ENCODE assay signal across 22 cellular contexts in the genomic region with DNA sequence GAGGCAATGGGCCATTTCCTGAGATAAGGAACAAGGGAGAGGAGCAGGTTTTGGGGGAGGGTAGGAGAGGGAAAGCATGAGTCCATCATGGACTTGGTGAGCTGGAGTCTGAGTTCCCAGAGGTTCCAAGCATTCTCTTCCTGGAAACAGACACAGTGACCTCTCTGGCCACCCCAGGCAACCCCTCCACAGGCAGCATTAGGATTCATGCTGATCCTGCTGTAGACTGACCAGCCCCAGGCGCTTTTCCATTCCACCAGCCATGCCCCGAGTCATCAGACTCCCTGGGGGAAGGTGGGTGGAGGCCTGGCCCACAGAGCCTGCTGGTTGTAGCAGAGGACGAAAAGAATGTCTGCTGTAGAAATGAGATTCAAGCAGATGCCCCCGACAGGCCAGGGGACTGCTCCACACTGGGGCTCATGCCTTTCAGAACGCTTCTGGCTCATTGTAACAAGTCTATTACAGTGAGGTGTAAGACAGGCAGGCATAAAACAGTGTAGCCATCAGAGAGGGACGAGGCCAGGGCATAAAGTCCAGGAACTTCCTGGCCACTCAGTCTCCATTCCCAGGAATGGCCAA. TPM values are rescaled to one million over a fixed set of nuclear protein-coding genes. Genes with fewer than 3 reads are reported as not detected.
DNase-seq lines count a peak whose midpoint lies in the region; ATAC-seq and TF ChIP-seq lines count a peak whose summit lies in the region.
"Had no signal": no experiment of that assay in that cellular context is flagged by ENCODE, and none has a peak within 500 bp of the region (broad histone marks: within the 10 kb centered on the region; RNA-seq: fewer than 3 reads in every experiment).

No MANE protein-coding gene starts in this region.

- ATAC-seq in heart left ventricle (peak in 3 of 4 donors; percentile 22 to 52 (median 33)), aorta (ENCODE audit: low FRiP score) (peak; percentile 30)
- ATAC-seq in activated CD8-positive, alpha-beta memory T cell treated with anti-CD3 and anti-CD28 coated beads, Interleukin-2, amount 10 ng/mL, durations not matched to agents 7 days and 5 days, result no peak
- ATAC-seq: CD8-positive, alpha-beta T cell; GM23338 had no signal

- H3K4me1 Mint-ChIP-seq in activated CD8-positive, alpha-beta memory T cell treated with anti-CD3 and anti-CD28 coated beads, Interleukin-2, amount 10 ng/mL, durations not matched to agents 7 days and 5 days, result no peaks in the 10 kb centered on the region

- no peaks in the 10 kb centered on the region for H3K9me3 Mint-ChIP-seq in activated CD8-positive, alpha-beta memory T cell treated with anti-CD3 and anti-CD28 coated beads, Interleukin-2, amount 10 ng/mL, durations not matched to agents 7 days and 5 days (ENCODE audit: low read depth)
- H3K9me3 Mint-ChIP-seq: GM23338 had no signal

- no peaks in the 10 kb centered on the region for H3K36me3 Mint-ChIP-seq in activated CD8-positive, alpha-beta memory T cell treated with anti-CD3 and anti-CD28 coated beads, Interleukin-2, amount 10 ng/mL, durations not matched to agents 7 days and 5 days
- H3K36me3 Mint-ChIP-seq: CD8-positive, alpha-beta T cell had no signal

- H3K27me3 ChIP-seq in heart left ventricle (peaks cover 0 to under 1% (median 0%) of the 10 kb centered on the region in 9 donors), right atrium auricular region (no peaks in the 10 kb centered on the region), NT2/D1 (ENCODE audit: insufficient read depth, insufficient read length) (no peaks in the 10 kb centered on the region), aorta (ENCODE audit: control insufficient read depth in 1 of 2, insufficient read depth in 2 of 2, low read length in 1 of 2) (no peaks in the 10 kb centered on the region)
- H3K27me3 ChIP-seq: BLaER1 had no signal

- 46 to 63% (median 55%) methylated on average over 5 to 6 of the region's 6 CpGs for WGBS in heart left ventricle, 4 donors
- WGBS in aorta, 2 donors, result 52 to 59% methylated on average over 6 of the region's 6 CpGs

- H3K36me3 ChIP-seq in heart left ventricle (no peaks in the 10 kb centered on the region), right atrium auricular region (no peaks in the 10 kb centered on the region), NT2/D1 (ENCODE audit: insufficient read depth, insufficient read length, low read length) (no peaks in the 10 kb centered on the region), aorta (ENCODE audit: control insufficient read depth in 1 of 2, insufficient read depth in 2 of 2, low read length in 1 of 2) (no peaks in the 10 kb centered on the region)
- H3K36me3 ChIP-seq: BLaER1 had no signal

- H3K9ac ChIP-seq in NT2/D1 (ENCODE audit: insufficient read length, low read depth), result peak overlapping the region; percentile 11
- H3K9ac ChIP-seq: BLaER1 had no signal

- intact Hi-C loops in heart left ventricle (cut with DNase I), result no loop called here
- intact Hi-C loops in aorta (cut with DNase I), result no loop called here

- CTCF ChIA-PET in activated CD8-positive, alpha-beta memory T cell treated with anti-CD3 and anti-CD28 coated beads, Interleukin-2, amount 10 ng/mL, durations not matched to agents 7 days and 5 days (lab: Charles Lee), result no interaction called here

- no peak for TF ChIP-seq CTCF in heart left ventricle (IDR thresholded peaks at IDR 0.05)
- no peak for TF ChIP-seq CTCF in right atrium auricular region (IDR thresholded peaks at IDR 0.05)

- H3K27ac ChIP-seq in heart left ventricle, result no peak overlapping the region
- H3K27ac ChIP-seq in right atrium auricular region, result no peak overlapping the region
- H3K27ac ChIP-seq in aorta (ENCODE audit: low read depth in 1 of 2, low read length in 2 of 2), result no peak overlapping the region
- H3K27ac ChIP-seq in caudate nucleus (ENCODE audit: low read depth, low read length), result no peak overlapping the region
- H3K27ac ChIP-seq: BLaER1, PC-9 had no signal

- no peaks in the 10 kb centered on the region for H3K9me3 ChIP-seq in heart left ventricle
- no peaks in the 10 kb centered on the region for H3K9me3 ChIP-seq in right atrium auricular region
- H3K9me3 ChIP-seq in NT2/D1 (ENCODE audit: insufficient read depth, low read length), result no peaks in the 10 kb centered on the region
- H3K9me3 ChIP-seq in aorta (ENCODE audit: control insufficient read depth, low read length), result no peaks in the 10 kb centered on the region
- H3K9me3 ChIP-seq: BLaER1 had no signal

- DNase-seq in heart left ventricle (peak in 1 of 5 donors; percentile 37), right atrium auricular region (ENCODE audit: low spot score) (no peak), NT2/D1 (ENCODE audit: low read depth, low spot score) (peak; percentile 23), iPS-NIHi7 (ENCODE audit: extremely low spot score) (peak; percentile 64), aorta (peak in 1 of 2 donors; percentile 82), caudate nucleus (lab: John Stamatoyannopoulos, UW) (no peak), NCI-H82 treated with DMSO at 0.1 percent for 48 hours (lab: John Stamatoyannopoulos, UW; ENCODE audit: unreplicated experiment) (no peak)
- DNase-seq in activated CD8-positive, alpha-beta memory T cell treated with anti-CD3 and anti-CD28 coated beads, Interleukin-2, amount 10 ng/mL, durations not matched to agents 7 days and 5 days, result no peak
- DNase-seq: 8988T; CD8-positive, alpha-beta T cell; DMS79; GDM1; IMR-90; Karpas-422; MM.1S; NCI-H1105; NCI-H187 treated with DMSO at 0.1 percent for 48 hours; NCI-H446 treated with DMSO at 0.1 percent for 48 hours; PC-9 had no signal

- H3K27me3 Mint-ChIP-seq in activated CD8-positive, alpha-beta memory T cell treated with anti-CD3 and anti-CD28 coated beads, Interleukin-2, amount 10 ng/mL, durations not matched to agents 7 days and 5 days, result peaks cover 10% of the 10 kb centered on the region

- no peak overlapping the region for H3K27ac Mint-ChIP-seq in activated CD8-positive, alpha-beta memory T cell treated with anti-CD3 and anti-CD28 coated beads, Interleukin-2, amount 10 ng/mL, durations not matched to agents 7 days and 5 days
- H3K27ac Mint-ChIP-seq: CD8-positive, alpha-beta T cell; GM23338 had no signal

- no peak for TF ChIP-seq POLR2A in heart left ventricle (IDR thresholded peaks at IDR 0.05)

- H3K4me1 ChIP-seq in heart left ventricle (peaks cover 0 to 46% (median 4%) of the 10 kb centered on the region in 12 donors), right atrium auricular region (peaks cover 0 to 34% of the 10 kb centered on the region in 2 donors), NT2/D1 (ENCODE audit: insufficient read depth, insufficient read length) (peaks cover 13% of the 10 kb centered on the region), aorta (ENCODE audit: control insufficient read depth in 1 of 2, insufficient read depth in 2 of 2, low read length in 2 of 2) (no peaks in the 10 kb centered on the region)

- H3K4me3 ChIP-seq in heart left ventricle (no peak overlapping the region), right atrium auricular region (no peak overlapping the region), NT2/D1 (ENCODE audit: insufficient read length, low read depth) (no peak overlapping the region), aorta (ENCODE audit: low read length in 2 of 2) (no peak overlapping the region)
- H3K4me3 ChIP-seq: BLaER1, GM23338, PC-9 had no signal

- no peak overlapping the region for H3K4me3 Mint-ChIP-seq in activated CD8-positive, alpha-beta memory T cell treated with anti-CD3 and anti-CD28 coated beads, Interleukin-2, amount 10 ng/mL, durations not matched to agents 7 days and 5 days
- H3K4me3 Mint-ChIP-seq: CD8-positive, alpha-beta T cell; GM23338 had no signal

RNA-seq across cellular contexts. Expression of a gene that starts 52.2 kb away (rescaled TPM):
- total RNA-seq in heart left ventricle (10 to 100 TPM; 11.5 to 23.0 (median 17.4) TPM), right atrium auricular region (10 to 100 TPM; 19.6 to 24.9 TPM), aorta (10 to 100 TPM; 21.2 to 25.3 TPM)
- polyA plus RNA-seq in heart left ventricle (10 to 100 TPM in 1 of 2 donors, 1 to 10 TPM in 1; 7.2 to 10.3 TPM), aorta (1 to 10 TPM; 1.1 to 3.6 TPM)
- total RNA-seq in activated CD8-positive, alpha-beta memory T cell treated with anti-CD3 and anti-CD28 coated beads, Interleukin-2, amount 10 ng/mL, durations not matched to agents 7 days and 5 days, result not detected
- total RNA-seq: CD8-positive, alpha-beta T cell; HT1080; PC-9 had no signal

Comparison
In these comparisons a context has a peak if more than half of its experiments do, and no peak if none do; other contexts are left out.
1. DNase-seq: peak in NT2/D1 (single experiment) and iPS-NIHi7 (single experiment); none in right atrium auricular region (single experiment), caudate nucleus (0 of 61), NCI-H82 treated with DMSO at 0.1 percent for 48 hours (single experiment) and activated CD8-positive, alpha-beta memory T cell treated with anti-CD3 and anti-CD28 coated beads, Interleukin-2, amount 10 ng/mL, durations not matched to agents 7 days and 5 days (single experiment).
2. RNA of a gene that starts 52.2 kb away (total RNA-seq): 21.2 to 25.3 TPM in aorta, 19.6 to 24.9 TPM in right atrium auricular region and 11.5 to 23.0 TPM in heart left ventricle; not detected in activated CD8-positive, alpha-beta memory T cell treated with anti-CD3 and anti-CD28 coated beads, Interleukin-2, amount 10 ng/mL, durations not matched to agents 7 days and 5 days; every median in the first group is over 10 times any median in the second.